Comparison of ENCODE assay signal across 9 cellular contexts in genomic region chr21:41133896-41134522, GRCh38. TPM values are rescaled to one million over a fixed set of nuclear protein-coding genes. Genes with fewer than 3 reads are reported as not detected.
DNase-seq lines count a peak whose midpoint lies in the region; ATAC-seq, FAIRE-seq and TF ChIP-seq lines count a peak whose summit lies in the region.
"Had no signal": no experiment of that assay in that cellular context is flagged by ENCODE, and none has a peak within 500 bp of the region (broad histone marks: within the 10 kb centered on the region; RNA-seq: fewer than 3 reads in every experiment).

No MANE protein-coding gene starts in this region.

- H3K4me3 ChIP-seq in SK-N-SH (ENCODE audit: low read depth in 2 of 2, low read length in 1 of 2) (peak overlapping the region in 1 of 2 experiments; percentile 4; a peak in 1 of 4 replicates), testis (no peak overlapping the region)

- no peak for TF ChIP-seq POLR2A in testis (IDR thresholded peaks at IDR 0.05)

- TF ChIP-seq EP300 in SK-N-SH (IDR thresholded peaks at IDR 0.05; ENCODE audit: borderline replicate concordance in 1 of 2, low read depth in 1 of 2, low read length in 1 of 2) = no peak

- no peak overlapping the region for H3K9ac ChIP-seq in SK-N-SH

- H3K36me3 ChIP-seq in SK-N-SH (replicated peaks in 1 of 2; ENCODE audit: control insufficient read depth in 1 of 2, insufficient read depth in 2 of 2, low read length in 1 of 2) = no peaks in the 10 kb centered on the region
- H3K36me3 ChIP-seq in testis (ENCODE audit: low read depth, missing control alignments) = no peaks in the 10 kb centered on the region

- H3K27me3 ChIP-seq in SK-N-SH (ENCODE audit: insufficient read depth) (no peaks in the 10 kb centered on the region), testis (no peaks in the 10 kb centered on the region)

- POLR2A ChIA-PET in SK-N-SH (lab: Yijun Ruan, JAX) = no interaction called here

- no peaks in the 10 kb centered on the region for H3K9me2 ChIP-seq in SK-N-SH

- CTCF ChIA-PET in SK-N-SH (lab: Yijun Ruan, JAX) = interaction anchor here (0.5 to 8.6 kb wide), 23 partner anchors 11 to 1267 kb away, joined by 3 to 105 read pairs (median 3); partner anchors contain the start of gene PCP4

- H3K27ac ChIP-seq in SK-N-SH (ENCODE audit: low read depth in 2 of 2, low read length in 1 of 2) (no peak overlapping the region), testis (no peak overlapping the region)

- no peaks in the 10 kb centered on the region for H3K79me2 ChIP-seq in SK-N-SH (ENCODE audit: insufficient read depth)

- FAIRE-seq in frontal cortex (lab: Jason Lieb, UNC) = no peak

- 28% methylated on average over 5 of the region's 5 CpGs for WGBS in SK-N-SH (ENCODE audit: low lambda C conversion rate)
- 60 to 62% methylated on average over 5 of the region's 5 CpGs for WGBS in testis, 2 donors

- TF ChIP-seq RAD21 in SK-N-SH (IDR thresholded peaks at IDR 0.05; ENCODE audit: low read length) = peak; percentile 62

- no peak overlapping the region for H3K4me2 ChIP-seq in SK-N-SH

- no peaks in the 10 kb centered on the region for H3K4me1 ChIP-seq in SK-N-SH (ENCODE audit: control insufficient read depth in 1 of 2, insufficient read depth in 2 of 2, low read depth in 1 of 2, low read length in 1 of 2)
- no peaks in the 10 kb centered on the region for H3K4me1 ChIP-seq in testis

- H3F3A ChIP-seq in SK-N-SH (replicated peaks; ENCODE audit: insufficient read depth) = no peaks in the 10 kb centered on the region

- H3K9me3 ChIP-seq in SK-N-SH (no peaks in the 10 kb centered on the region), testis (no peaks in the 10 kb centered on the region)

- H4K20me1 ChIP-seq in SK-N-SH (ENCODE audit: insufficient read depth) = no peaks in the 10 kb centered on the region

- DNase-seq in CD1c-positive myeloid dendritic cell (ENCODE audit: extremely low spot score) (peak; percentile 19), SK-N-SH (peak; percentile 61), frontal cortex (ENCODE audit: low spot score in 2 of 2) (peak; percentile 26 to 40), testis (peak; percentile 30), putamen (ENCODE audit: low spot score) (no peak), T1000 (lab: John Stamatoyannopoulos, UW) (no peak)
- DNase-seq in activated CD8-positive, alpha-beta memory T cell treated with anti-CD3 and anti-CD28 coated beads for 24 hours = no peak
- DNase-seq: stimulated activated naive B cell treated with anti-CD40 and anti-IgM and Interleukin-4, amounts not matched to agents 10 μg/mL and 1 μg/mL and 100 μg/mL, for 72 hours had no signal

- peak; percentile 55 for ATAC-seq in HG02884 (IDR thresholded peaks at IDR 0.05; ENCODE audit: unreplicated experiment)

- intact Hi-C loops in testis (cut with DNase I; ENCODE audit: low total_unique reads) = no loop called here

- TF ChIP-seq CTCF in SK-N-SH (IDR thresholded peaks at IDR 0.05) (peak; percentile 64), testis (IDR thresholded peaks at IDR 0.05) (peak in 1 of 3 experiments; percentile 13)

- no peak overlapping the region; the same call in 1 of the 2 replicates for H2AFZ ChIP-seq in SK-N-SH (ENCODE audit: low read depth)

TF ChIP-seq in SK-N-SH, 30 proteins besides CTCF, POLR2A, EP300 and RAD21:
- TF ChIP-seq SMC3 (IDR thresholded peaks at IDR 0.05; ENCODE audit: low read depth, low read length) = peak; percentile 41
- TF ChIP-seq USF2 (IDR thresholded peaks at IDR 0.05; ENCODE audit: borderline replicate concordance, low read depth, low read length) = no peak

RNA-seq across cellular contexts. Expression of gene BACE2, which starts 34.0 kb away (rescaled TPM):
- polyA plus RNA-seq in SK-N-SH (2012; rRNA removed) (21.8 and 23.4 TPM in 2 replicates), testis (ENCODE audit: insufficient read depth, low read depth, low replicate concordance) (17.4 TPM)
- 23.2 and 26.4 TPM in 2 replicates for polyA plus RNA-seq in SK-N-SH (2012; cell fraction: cytosol; rRNA removed)
- polyA plus RNA-seq in SK-N-SH (2012; cell fraction: nucleus; rRNA removed) = 18.9 and 23.0 TPM in 2 replicates
- total RNA-seq in frontal cortex (10.2 TPM), testis (10 to 100 TPM; 21.8 to 28.6 TPM)

Comparison
In these comparisons a context has a peak if more than half of its experiments do, and no peak if none do; other contexts are left out.
1. DNase-seq: peak in CD1c-positive myeloid dendritic cell (single experiment), SK-N-SH (single experiment), frontal cortex (2 of 2) and testis (single experiment); none in putamen (single experiment), T1000 (single experiment) and activated CD8-positive, alpha-beta memory T cell treated with anti-CD3 and anti-CD28 coated beads for 24 hours (single experiment).